ENCODE assay signal across 8 cellular contexts in the genomic region with DNA sequence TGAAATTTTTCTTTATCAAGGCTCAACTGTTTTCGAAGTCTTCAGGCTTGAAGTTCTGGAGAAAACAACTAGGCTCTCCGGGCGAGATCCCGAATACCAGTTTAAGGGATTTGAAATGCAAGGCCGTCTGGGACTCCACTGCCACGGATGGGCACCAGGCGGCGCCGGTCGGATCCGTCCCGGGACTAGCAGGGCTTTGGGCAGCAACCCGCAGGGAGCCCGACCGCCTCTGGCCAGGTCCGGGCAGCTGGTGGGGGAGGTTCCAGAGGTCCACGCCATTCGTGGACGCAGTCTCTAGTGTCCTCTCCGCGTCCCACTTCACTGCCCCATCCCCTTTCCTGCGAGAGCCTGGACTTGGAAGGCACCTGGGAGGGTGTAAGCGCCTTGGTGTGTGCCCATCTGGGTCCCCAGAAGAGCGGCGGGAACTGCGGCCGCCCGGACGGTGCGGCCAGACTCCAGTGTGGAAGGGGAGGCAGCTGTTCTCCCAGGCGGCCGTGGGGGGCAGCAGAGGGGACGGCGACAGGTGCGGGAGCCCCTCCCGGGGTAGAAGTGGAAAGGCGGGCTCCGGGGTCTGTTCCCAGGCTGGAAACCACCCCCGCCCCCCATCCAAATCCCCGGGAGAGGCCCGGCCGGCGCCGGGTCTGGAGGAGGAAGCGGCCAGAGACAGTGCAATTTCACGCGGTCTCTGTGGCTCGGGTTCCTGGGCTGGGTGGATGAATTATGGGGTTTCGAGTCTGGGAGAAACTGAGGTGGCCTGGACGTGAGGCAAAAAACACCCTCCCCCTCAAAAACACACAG. TPM values are rescaled to one million over a fixed set of nuclear protein-coding genes. Genes with fewer than 3 reads are reported as not detected.
DNase-seq lines count a peak whose midpoint lies in the region; ATAC-seq and TF ChIP-seq lines count a peak whose summit lies in the region.

No MANE protein-coding gene starts in this region.

- DNase-seq in AG04449 (ENCODE audit: low read depth, low spot score), result no peak
- peak; percentile 93 for DNase-seq in RWPE2 (ENCODE audit: low spot score)
- DNase-seq in activated naive CD4-positive, alpha-beta T cell treated with Interleukin-2 at 50 U/mL for 16 hours, result peak; percentile 57
- DNase-seq in foreskin keratinocyte, result peak; percentile 54 to 80
- peak; percentile 89 for DNase-seq in nephron progenitor cell

- peaks cover 34% of the 10 kb centered on the region for H3K4me1 Mint-ChIP-seq in nephron progenitor cell

- TF ChIP-seq CTCF in AG04449 (IDR thresholded peaks at IDR 0.05; ENCODE audit: insufficient read depth, low read length, missing control alignments) (peak; percentile 85), RWPE2 (IDR thresholded peaks at IDR 0.05; ENCODE audit: poor library complexity, severe bottlenecking) (peak; percentile 91), foreskin keratinocyte (conservative IDR thresholded peaks at IDR 0.05) (peak; percentile 85), nephron progenitor cell (IDR thresholded peaks at IDR 0.05) (peak; percentile 63)

- POLR2A ChIA-PET in AG04449 (lab: Yijun Ruan, JAX), result interaction anchor here (0.8 to 1.6 kb wide), 2 partner anchors 25 to 38 kb away, joined by 3 to 10 read pairs; partner anchors contain the start of genes PA2G4 and RPL41

- H3K4me3 ChIP-seq in AG04449 (ENCODE audit: low read depth, low read length) (peak overlapping the region; percentile 67), HUES64 (ENCODE audit: low read length) (peak overlapping the region; percentile 84), RWPE2 (ENCODE audit: severe bottlenecking) (peak overlapping the region; percentile 57)

- H3K27me3 ChIP-seq in HUES64 (ENCODE audit: insufficient read depth, low read length) (no peaks in the 10 kb centered on the region; the same call in 1 of the 2 replicates), RWPE2 (ENCODE audit: insufficient read depth, poor library complexity, severe bottlenecking) (no peaks in the 10 kb centered on the region), foreskin keratinocyte (no peaks in the 10 kb centered on the region)

- H3K36me3 Mint-ChIP-seq in nephron progenitor cell (ENCODE audit: low read depth), result no peaks in the 10 kb centered on the region

- H3K4me3 Mint-ChIP-seq in nephron progenitor cell, result peak overlapping the region; percentile 81

- peak overlapping the region; percentile 80 for H3K9ac ChIP-seq in HUES64 (ENCODE audit: low read depth, low read length)

- H3K9me3 ChIP-seq in HUES64 (ENCODE audit: insufficient read depth, low read depth, low read length) (peaks cover 2% of the 10 kb centered on the region; the same call in 1 of the 2 replicates), RWPE2 (ENCODE audit: severe bottlenecking) (no peaks in the 10 kb centered on the region)

- peak overlapping the region; percentile 93 for H3K27ac ChIP-seq in HUES64 (ENCODE audit: low read depth, low read length)
- H3K27ac ChIP-seq in RWPE2 (ENCODE audit: poor library complexity, severe bottlenecking), result peak overlapping the region; percentile 72
- H3K27ac ChIP-seq in foreskin keratinocyte, result peak overlapping the region; percentile 69
- H3K27ac ChIP-seq in temporal lobe (ENCODE audit: low read depth, low read length), result peak overlapping the region; percentile 97

- CTCF ChIA-PET in AG04449 (lab: Yijun Ruan, JAX), result interaction anchor here (0.8 to 3.0 kb wide), 18 partner anchors 11 to 341 kb away, joined by 3 to 27 read pairs (median 4); partner anchors contain the start of genes PA2G4 and ZC3H10

- H3K9me3 Mint-ChIP-seq in nephron progenitor cell, result peaks cover 6% of the 10 kb centered on the region

- H3K27ac Mint-ChIP-seq in nephron progenitor cell, result no peak overlapping the region

- H3K4me1 ChIP-seq in HUES64 (ENCODE audit: insufficient read depth, low read length) (peaks cover 17% of the 10 kb centered on the region; the same call in 1 of the 2 replicates), RWPE2 (ENCODE audit: insufficient read depth, poor library complexity, severe bottlenecking) (peaks cover 4% of the 10 kb centered on the region), foreskin keratinocyte (no peaks in the 10 kb centered on the region)

- ATAC-seq in GM18511 (IDR thresholded peaks at IDR 0.05; ENCODE audit: unreplicated experiment) (peak; percentile 70), RWPE2 (ENCODE audit: low read depth) (peak; percentile 80), foreskin keratinocyte (peak; percentile 75)

- H3K27me3 Mint-ChIP-seq in nephron progenitor cell (ENCODE audit: low read depth, poor library complexity), result peaks cover 25% of the 10 kb centered on the region

- WGBS in HUES64, result 2% methylated on average over 48 of the region's 50 CpGs

- H3K36me3 ChIP-seq in HUES64 (ENCODE audit: insufficient read depth, low read length) (peaks cover 8% of the 10 kb centered on the region), RWPE2 (ENCODE audit: low read depth) (no peaks in the 10 kb centered on the region)

RNA-seq across cellular contexts. Expression of gene ERBB3, which starts 0.8 kb away (rescaled TPM):
- 21.1 TPM for polyA plus RNA-seq in HUES64 (2013, experiment 1 of 2)
- polyA plus RNA-seq in HUES64 (2013, experiment 2 of 2), result 26.2 TPM
- total RNA-seq in foreskin keratinocyte (12.1 and 13.3 TPM in 2 replicates), temporal lobe (6.4 TPM)
- 8.4 and 8.5 TPM in 2 replicates for polyA plus RNA-seq in foreskin keratinocyte

RNA-seq across cellular contexts. Expression of gene PA2G4, which starts 25.2 kb away (rescaled TPM):
- polyA plus RNA-seq in HUES64 (2013, experiment 1 of 2), result 241 TPM
- 231 TPM for polyA plus RNA-seq in HUES64 (2013, experiment 2 of 2)
- total RNA-seq in foreskin keratinocyte, result 259 and 335 TPM in 2 replicates
- polyA plus RNA-seq in foreskin keratinocyte, result 213 and 297 TPM in 2 replicates
- total RNA-seq in temporal lobe, result 68.8 TPM

RNA-seq across cellular contexts. Expression of gene RPL41, which starts 37.3 kb away (rescaled TPM):
- 4,327 TPM for polyA plus RNA-seq in HUES64 (2013, experiment 1 of 2)
- 4,532 TPM for polyA plus RNA-seq in HUES64 (2013, experiment 2 of 2)
- total RNA-seq in foreskin keratinocyte, result 4,994 and 5,148 TPM in 2 replicates
- 7,188 and 7,608 TPM in 2 replicates for polyA plus RNA-seq in foreskin keratinocyte
- 1,459 TPM for total RNA-seq in temporal lobe

RNA-seq across cellular contexts. Expression of gene RPS26, which starts 37.4 kb away (rescaled TPM):
- polyA plus RNA-seq in HUES64 (2013, experiment 1 of 2), result 2,096 TPM
- polyA plus RNA-seq in HUES64 (2013, experiment 2 of 2), result 2,046 TPM
- total RNA-seq in foreskin keratinocyte, result 833 and 866 TPM in 2 replicates
- 1,198 and 1,225 TPM in 2 replicates for polyA plus RNA-seq in foreskin keratinocyte
- total RNA-seq in temporal lobe, result 60.0 TPM

RNA-seq across cellular contexts. Expression of gene ZC3H10, which starts 38.9 kb away (rescaled TPM):
- polyA plus RNA-seq in HUES64 (2013, experiment 1 of 2), result 3.6 TPM
- polyA plus RNA-seq in HUES64 (2013, experiment 2 of 2), result 3.9 TPM
- total RNA-seq in foreskin keratinocyte (2.4 and 2.9 TPM in 2 replicates), temporal lobe (3.9 TPM)
- 1.4 and 1.5 TPM in 2 replicates for polyA plus RNA-seq in foreskin keratinocyte
